In genomic region chr3:128123231-128123537, GRCh38 we compare ENCODE assay signal across 1 cellular context.
TF ChIP-seq lines count a peak whose summit lies in the region.

No MANE protein-coding gene starts in this region.

TF ChIP-seq in GM23338, 12 proteins besides CTCF, POLR2A, EP300 and RAD21 (continued from another document):
- TF ChIP-seq ZNF462 (CRISPR knock-in tag; IDR thresholded peaks at IDR 0.05) (no peak), REST (IDR thresholded peaks at IDR 0.05; ENCODE audit: unreplicated experiment) (no peak), ZNF114 (CRISPR knock-in tag; IDR thresholded peaks at IDR 0.05) (no peak), EZH2 (IDR thresholded peaks at IDR 0.05; ENCODE audit: low read depth, unreplicated experiment) (no peak), EZH2phosphoT487 (IDR thresholded peaks at IDR 0.05; ENCODE audit: unreplicated experiment) (no peak), STAT1 (IDR thresholded peaks at IDR 0.05; ENCODE audit: unreplicated experiment) (no peak)
